8 cellular contexts compared by ENCODE assay signal in genomic region chr12:49055978-49056754, GRCh38. TPM values are rescaled to one million over a fixed set of nuclear protein-coding genes. Genes with fewer than 3 reads are reported as not detected.
DNase-seq lines count a peak whose midpoint lies in the region; ATAC-seq and TF ChIP-seq lines count a peak whose summit lies in the region.

No MANE protein-coding gene starts in this region.

- H3K4me3 ChIP-seq in cardiac muscle cell: no peak overlapping the region

- CTCF ChIA-PET in RWPE1 (lab: Yijun Ruan, JAX): interaction anchor here (0.5 kb wide), 1 partner anchor 19 kb away, joined by 3 read pairs; no protein-coding TSS in a partner anchor

- peaks cover 26% of the 10 kb centered on the region for H3K4me1 ChIP-seq in cardiac muscle cell (ENCODE audit: low read depth)

- peaks cover 44% of the 10 kb centered on the region for H3K4me1 Mint-ChIP-seq in activated naive CD8-positive, alpha-beta T cell treated with anti-CD3 and anti-CD28 coated beads, Interleukin-2, amount 10 ng/mL, durations not matched to agents 7 days and 5 days

- H3K9me3 ChIP-seq in cardiac muscle cell (ENCODE audit: low read depth): no peaks in the 10 kb centered on the region

- H3K36me3 ChIP-seq in cardiac muscle cell: peaks cover 28% of the 10 kb centered on the region

- peak overlapping the region; percentile 22 for H3K27ac Mint-ChIP-seq in activated naive CD8-positive, alpha-beta T cell treated with anti-CD3 and anti-CD28 coated beads, Interleukin-2, amount 10 ng/mL, durations not matched to agents 7 days and 5 days

- H3K27me3 Mint-ChIP-seq in activated naive CD8-positive, alpha-beta T cell treated with anti-CD3 and anti-CD28 coated beads, Interleukin-2, amount 10 ng/mL, durations not matched to agents 7 days and 5 days: no peaks in the 10 kb centered on the region

- H3K36me3 Mint-ChIP-seq in activated naive CD8-positive, alpha-beta T cell treated with anti-CD3 and anti-CD28 coated beads, Interleukin-2, amount 10 ng/mL, durations not matched to agents 7 days and 5 days: peaks cover 22% of the 10 kb centered on the region

- peak in 9 of 14 donors; percentile 9 to 57 (median 43) for DNase-seq in C1 segment of cervical spinal cord (lab: John Stamatoyannopoulos, UW)
- peak; percentile 43 for DNase-seq in RWPE1 (ENCODE audit: low spot score)
- no peak for DNase-seq in activated naive CD8-positive, alpha-beta T cell treated with anti-CD3 and anti-CD28 coated beads, Interleukin-2, amount 10 ng/mL, durations not matched to agents 7 days and 5 days
- peak; percentile 56 to 87 for DNase-seq in cardiac muscle cell (ENCODE audit: low read depth in 1 of 2, low spot score in 1 of 2)
- peak; percentile 90 for DNase-seq in pons (ENCODE audit: low spot score)
- DNase-seq in NCI-H128 (lab: John Stamatoyannopoulos, UW; ENCODE audit: unreplicated experiment): no peak

- peak overlapping the region; percentile 95 for H3K4me3 Mint-ChIP-seq in activated naive CD8-positive, alpha-beta T cell treated with anti-CD3 and anti-CD28 coated beads, Interleukin-2, amount 10 ng/mL, durations not matched to agents 7 days and 5 days

- H3K27ac ChIP-seq in RWPE1 (peak overlapping the region; percentile 21; the same call in 1 of the 2 replicates), cardiac muscle cell (no peak overlapping the region)

- TF ChIP-seq CTCF in RWPE1 (conservative IDR thresholded peaks at IDR 0.05; ENCODE audit: low read depth): no peak
- TF ChIP-seq CTCF in cardiac muscle cell (IDR thresholded peaks at IDR 0.05; ENCODE audit: low read depth, low read length): no peak

- ATAC-seq in GM18873 (IDR thresholded peaks at IDR 0.05; ENCODE audit: low FRiP score, unreplicated experiment) (peak; percentile 69), HG03108 (IDR thresholded peaks at IDR 0.05; ENCODE audit: unreplicated experiment) (peak; percentile 48)
- peak; percentile 69 for ATAC-seq in activated naive CD8-positive, alpha-beta T cell treated with anti-CD3 and anti-CD28 coated beads, Interleukin-2, amount 10 ng/mL, durations not matched to agents 7 days and 5 days (ENCODE audit: low read depth)

- H3K9me3 Mint-ChIP-seq in activated naive CD8-positive, alpha-beta T cell treated with anti-CD3 and anti-CD28 coated beads, Interleukin-2, amount 10 ng/mL, durations not matched to agents 7 days and 5 days: no peaks in the 10 kb centered on the region

- H3K27me3 ChIP-seq in cardiac muscle cell: no peaks in the 10 kb centered on the region

- POLR2A ChIA-PET in RWPE1 (lab: Yijun Ruan, JAX; ENCODE audit: low non-redundant PET): no interaction called here
- POLR2A ChIA-PET in activated naive CD8-positive, alpha-beta T cell treated with anti-CD3 and anti-CD28 coated beads, Interleukin-2, amount 10 ng/mL, durations not matched to agents 7 days and 5 days (lab: Charles Lee): interaction anchor here (0.5 to 1.5 kb wide), 2 partner anchors 27 to 67 kb away, joined by 3 to 5 read pairs; no protein-coding TSS in a partner anchor

RNA-seq across cellular contexts. Expression of gene KMT2D, which starts 4.4 kb away (rescaled TPM):
- 100 to 1,000 TPM; 123 to 129 TPM for total RNA-seq in activated naive CD8-positive, alpha-beta T cell treated with anti-CD3 and anti-CD28 coated beads, Interleukin-2, amount 10 ng/mL, durations not matched to agents 7 days and 5 days
- 28.8 and 41.3 TPM in 2 replicates for total RNA-seq in cardiac muscle cell
- polyA plus RNA-seq in cardiac muscle cell: 31.0 and 41.3 TPM in 2 replicates

RNA-seq across cellular contexts. Expression of gene RHEBL1, which starts 13.6 kb away (rescaled TPM):
- total RNA-seq in activated naive CD8-positive, alpha-beta T cell treated with anti-CD3 and anti-CD28 coated beads, Interleukin-2, amount 10 ng/mL, durations not matched to agents 7 days and 5 days: 1 to 10 TPM; 8.0 to 9.7 TPM
- total RNA-seq in cardiac muscle cell: 0.42 and 1.1 TPM in 2 replicates
- polyA plus RNA-seq in cardiac muscle cell: 0.94 and 1.0 TPM in 2 replicates

RNA-seq across cellular contexts. Expression of gene PRKAG1, which starts 37.6 kb away (rescaled TPM):
- 10 to 100 TPM; 50.0 to 56.6 TPM for total RNA-seq in activated naive CD8-positive, alpha-beta T cell treated with anti-CD3 and anti-CD28 coated beads, Interleukin-2, amount 10 ng/mL, durations not matched to agents 7 days and 5 days
- 40.8 and 41.0 TPM in 2 replicates for total RNA-seq in cardiac muscle cell
- polyA plus RNA-seq in cardiac muscle cell: 48.1 and 54.5 TPM in 2 replicates

RNA-seq across cellular contexts. Expression of gene DHH, which starts 38.4 kb away (rescaled TPM):
- total RNA-seq in activated naive CD8-positive, alpha-beta T cell treated with anti-CD3 and anti-CD28 coated beads, Interleukin-2, amount 10 ng/mL, durations not matched to agents 7 days and 5 days: under 1 TPM; 0.11 to 0.25 TPM
- total RNA-seq in cardiac muscle cell: 0.36 TPM in 1 of 2 replicates, not detected in the other
- not detected in 2 replicates for polyA plus RNA-seq in cardiac muscle cell

RNA-seq across cellular contexts. Expression of gene LMBR1L, which starts 54.5 kb away (rescaled TPM):
- 100 to 1,000 TPM; 111 to 112 TPM for total RNA-seq in activated naive CD8-positive, alpha-beta T cell treated with anti-CD3 and anti-CD28 coated beads, Interleukin-2, amount 10 ng/mL, durations not matched to agents 7 days and 5 days
- 29.8 and 51.3 TPM in 2 replicates for total RNA-seq in cardiac muscle cell
- polyA plus RNA-seq in cardiac muscle cell: 52.9 and 56.1 TPM in 2 replicates

Comparison
In these comparisons a context has a peak if more than half of its experiments do, and no peak if none do; other contexts are left out.
1. DNase-seq: peak in C1 segment of cervical spinal cord (9 of 14), RWPE1 (single experiment), cardiac muscle cell (2 of 2) and pons (single experiment); none in activated naive CD8-positive, alpha-beta T cell treated with anti-CD3 and anti-CD28 coated beads, Interleukin-2, amount 10 ng/mL, durations not matched to agents 7 days and 5 days (single experiment) and NCI-H128 (single experiment).
2. Peak in every context shown above with its lines, with median percentiles within 50 percentile points of each other: ATAC-seq.